1 cellular context compared by ENCODE assay signal in the genomic region with DNA sequence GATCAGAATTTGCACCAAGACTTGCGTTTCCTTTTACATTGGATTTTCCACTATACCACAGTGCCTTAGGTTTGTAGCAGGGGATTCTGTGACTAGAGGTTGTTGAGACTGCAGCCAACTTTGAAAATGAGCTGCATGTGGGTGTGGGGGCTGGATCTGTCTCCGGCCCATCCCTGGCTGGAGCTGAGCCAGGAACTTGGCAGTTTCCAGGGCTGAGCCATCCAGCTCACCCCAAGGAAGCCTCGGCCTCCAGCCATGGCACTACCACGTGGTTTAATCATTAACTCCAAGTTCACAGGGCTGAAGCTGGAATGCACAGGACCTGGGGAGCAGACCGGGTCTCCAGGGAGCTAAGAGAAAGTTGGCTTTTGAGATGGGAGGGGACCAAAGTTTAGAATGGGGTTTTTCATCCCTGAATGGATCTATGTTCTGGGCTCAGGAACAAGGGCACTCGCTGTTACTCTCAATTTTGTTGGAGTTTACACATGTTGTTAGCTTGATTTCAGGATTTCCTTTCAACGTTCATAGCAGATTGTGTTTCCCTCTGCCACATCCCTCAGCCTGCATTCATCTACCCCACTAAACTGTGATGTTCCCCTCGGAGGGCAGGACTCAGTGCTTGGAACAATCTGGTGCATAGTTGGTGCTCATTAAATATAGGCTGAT.
TF ChIP-seq lines count a peak whose summit lies in the region.

No MANE protein-coding gene starts in this region.

TF ChIP-seq in WTC11, 78 proteins besides CTCF, POLR2A, EP300 and RAD21 (continued from another document):
- TF ChIP-seq HMGXB4 (CRISPR knock-in tag; IDR thresholded peaks at IDR 0.05) (no peak), ZNF396 (CRISPR knock-in tag; IDR thresholded peaks at IDR 0.05; ENCODE audit: borderline replicate concordance) (no peak)
TF ChIP-seq in WTC11: peak in this region for 0.
